8 cellular contexts compared by ENCODE assay signal in the genomic region with DNA sequence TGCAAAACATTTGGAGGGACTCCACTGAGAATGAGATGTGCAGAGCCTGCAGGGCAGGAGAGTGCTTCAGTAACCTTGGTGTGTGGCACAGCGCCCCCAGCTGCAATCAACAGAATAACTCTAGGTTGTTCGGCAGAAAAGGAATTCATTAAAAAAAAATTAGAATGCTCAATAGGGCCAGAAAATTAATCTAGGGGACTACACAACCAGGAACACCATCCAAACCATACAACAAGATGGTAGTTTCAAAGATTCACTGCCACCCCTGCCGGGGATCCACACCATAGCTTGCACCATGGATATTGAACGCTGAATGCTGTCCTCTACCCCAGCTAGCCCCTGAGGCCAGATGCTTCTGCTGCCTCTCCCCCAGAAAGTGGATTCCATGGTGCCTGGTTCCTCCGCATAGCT. TPM values are rescaled to one million over a fixed set of nuclear protein-coding genes. Genes with fewer than 3 reads are reported as not detected.
A peak's percentile ranks its signal among the peaks of the same experiment; 100 is the strongest.
DNase-seq lines count a peak whose midpoint lies in the region; ATAC-seq, FAIRE-seq and TF ChIP-seq lines count a peak whose summit lies in the region.

No MANE protein-coding gene starts in this region.

- H3K79me1 ChIP-seq in neuronal stem cell (ENCODE audit: low read depth, low read length), result no peaks in the 10 kb centered on the region

- H2BK5ac ChIP-seq in neuronal stem cell (ENCODE audit: low read length), result no peak overlapping the region

- no peak overlapping the region for H3K23ac ChIP-seq in neuronal stem cell (ENCODE audit: low read depth, low read length, poor library complexity)

- H3K4me2 ChIP-seq in A549, result no peak overlapping the region
- H3K4me2 ChIP-seq in neuronal stem cell (ENCODE audit: insufficient read depth, low read length, poor library complexity, severe bottlenecking), result no peak overlapping the region

- H3K9ac ChIP-seq in neuronal stem cell (ENCODE audit: low read depth, low read length, poor library complexity), result no peak overlapping the region

- H3K4ac ChIP-seq in neuronal stem cell (ENCODE audit: low read length), result no peak overlapping the region

- H3K4me3 ChIP-seq in A549 (no peak overlapping the region), neuronal stem cell (ENCODE audit: low read length in 2 of 2) (no peak overlapping the region)

- no peak overlapping the region for H4K8ac ChIP-seq in neuronal stem cell (ENCODE audit: low read depth, low read length)

- WGBS in A549 (ENCODE audit: missing lambda C conversion rate), result 55% methylated on average over 5 of the region's 5 CpGs
- WGBS in neuronal stem cell (ENCODE audit: extremely low coverage in 2 of 2, insufficient read length in 2 of 2, insufficient replicate concordance in 1 of 2), 2 donors, result no CpG with 5 or more reads among the region's 5 CpGs

- H3K27ac ChIP-seq in A549, result no peak overlapping the region
- no peak overlapping the region for H3K27ac ChIP-seq in neuronal stem cell (replicated peaks; ENCODE audit: low read length)

- TF ChIP-seq POLR2A in A549 (IDR thresholded peaks at IDR 0.05; ENCODE audit: low read length), result no peak

- H2AFZ ChIP-seq in neuronal stem cell (ENCODE audit: low read length), result no peak overlapping the region

- peaks cover 1% of the 10 kb centered on the region for H3K27me3 Mint-ChIP-seq in endothelial cell (ENCODE audit: unreplicated experiment)

- POLR2A ChIA-PET in A549 (lab: Yijun Ruan, JAX) (no interaction called here), GM10248 (lab: Yijun Ruan, JAX) (no interaction called here)

- no peak for FAIRE-seq in A549 (lab: Jason Lieb, UNC)

- CTCF ChIA-PET in A549 (lab: Yijun Ruan, JAX) (interaction anchor here (0.9 to 3.0 kb wide), 15 partner anchors 9 to 218 kb away, joined by 3 to 22 read pairs (median 5); no protein-coding TSS in a partner anchor), GM10248 (lab: Yijun Ruan, JAX) (interaction anchor here (0.7 to 11.7 kb wide), 19 partner anchors 12 to 499 kb away, joined by 3 to 193 read pairs (median 4); no protein-coding TSS in a partner anchor)

- H3K9me3 ChIP-seq in A549, result no peaks in the 10 kb centered on the region
- peaks cover 0 to 6% of the 10 kb centered on the region in 2 donors for H3K9me3 ChIP-seq in neuronal stem cell (replicated peaks in 1 of 2; ENCODE audit: control insufficient read depth in 2 of 2, insufficient read depth in 1 of 2, low read depth in 1 of 2, low read length in 2 of 2)

- no peak overlapping the region for H2AK5ac ChIP-seq in neuronal stem cell (ENCODE audit: low read depth, low read length)

- TF ChIP-seq RAD21 in A549 (conservative IDR thresholded peaks at IDR 0.05 in 1 of 2, IDR thresholded peaks at IDR 0.05 in 1 of 2), result peak; percentile 54 to 60

- DNase-seq in A549 (ENCODE audit: low read depth in 1 of 2, low spot score in 1 of 2) (peak; percentile 36 to 56), GM10248 (ENCODE audit: extremely low spot score) (peak; percentile 34), SHP77 treated with DMSO at 0.1 percent for 48 hours (lab: John Stamatoyannopoulos, UW) (peak; percentile 4), endothelial cell (ENCODE audit: low spot score) (peak; percentile 48), neuronal stem cell (ENCODE audit: low spot score) (no peak), NCI-H1048 (lab: John Stamatoyannopoulos, UW) (no peak), C1 segment of cervical spinal cord (lab: John Stamatoyannopoulos, UW) (no peak)

- H2BK15ac ChIP-seq in neuronal stem cell (ENCODE audit: low read length), result no peak overlapping the region

- H3K4me3 Mint-ChIP-seq in endothelial cell (ENCODE audit: unreplicated experiment), result no peak overlapping the region

- no peaks in the 10 kb centered on the region for H3K4me1 ChIP-seq in A549
- H3K4me1 ChIP-seq in neuronal stem cell (ENCODE audit: control insufficient read depth in 2 of 2, insufficient read depth in 1 of 2, low read depth in 1 of 2, low read length in 2 of 2), result peaks cover 0 to 2% of the 10 kb centered on the region in 2 donors

- H3K36me3 Mint-ChIP-seq in endothelial cell (ENCODE audit: low read depth, unreplicated experiment), result peaks cover 3% of the 10 kb centered on the region

- ATAC-seq in A549 (peak in 1 of 2 experiments; percentile 82; a peak in 3 of 6 replicates), HG03135 (IDR thresholded peaks at IDR 0.05; ENCODE audit: unreplicated experiment) (peak; percentile 42)

- TF ChIP-seq CTCF in A549 (IDR thresholded peaks at IDR 0.05) (peak; percentile 73), GM10248 (IDR thresholded peaks at IDR 0.05; ENCODE audit: control extremely low read depth, extremely low read depth, low read depth, missing control alignments) (peak; percentile 52), endothelial cell (IDR thresholded peaks at IDR 0.05; ENCODE audit: unreplicated experiment) (peak; percentile 89)

- H2BK12ac ChIP-seq in neuronal stem cell (ENCODE audit: low read length), result no peak overlapping the region

- H3K27me3 ChIP-seq in neuronal stem cell (ENCODE audit: control insufficient read depth in 3 of 3, insufficient read depth in 3 of 3, low read depth in 1 of 3, low read length in 3 of 3), result no peaks in the 10 kb centered on the region

- H3K36me3 ChIP-seq in neuronal stem cell (replicated peaks in 1 of 2; ENCODE audit: control insufficient read depth in 2 of 2, insufficient read depth in 2 of 2, low read length in 2 of 2), result peaks cover 4 to 6% of the 10 kb centered on the region in 2 donors

- H3K14ac ChIP-seq in neuronal stem cell (ENCODE audit: low read length), result no peak overlapping the region

- no peaks in the 10 kb centered on the region for H3K9me3 Mint-ChIP-seq in endothelial cell (ENCODE audit: unreplicated experiment)

- H3K27ac Mint-ChIP-seq in endothelial cell (ENCODE audit: unreplicated experiment), result no peak overlapping the region

- no peak overlapping the region for H2BK120ac ChIP-seq in neuronal stem cell (ENCODE audit: low read depth, low read length)

- TF ChIP-seq EP300 in A549 (IDR thresholded peaks at IDR 0.05), result no peak

- H3K18ac ChIP-seq in neuronal stem cell (ENCODE audit: low read length), result peak overlapping the region; percentile 16

- H3K4me1 Mint-ChIP-seq in endothelial cell (ENCODE audit: unreplicated experiment), result peaks cover 3% of the 10 kb centered on the region

- H4K91ac ChIP-seq in neuronal stem cell (ENCODE audit: low read depth, low read length, poor library complexity), result peak overlapping the region; percentile 15

TF ChIP-seq in A549, 52 proteins besides CTCF, POLR2A, EP300 and RAD21:
- TF ChIP-seq JUNB (IDR thresholded peaks at IDR 0.05) (no peak), SMC3 (IDR thresholded peaks at IDR 0.05) (peak; percentile 40; the same call in 2 of the 3 replicates)

RNA-seq across cellular contexts. Expression of gene THUMPD2, which starts 50.1 kb away (rescaled TPM):
- polyA plus RNA-seq in A549 (2011; rRNA removed), result 19.9 and 25.3 TPM in 2 replicates
- polyA plus RNA-seq in A549 (2012; cell fraction: cytosol; rRNA removed), result 6.5 and 7.7 TPM in 2 replicates
- polyA plus RNA-seq in A549 (2012; cell fraction: nucleus; rRNA removed), result 5.5 and 9.7 TPM in 2 replicates
- polyA plus RNA-seq in A549 (2017; fragmentation: RNase III; extraction: RNeasy Plus Mini Kit Qiagen cat#74134 plus additional on column Dnase treatment), result 13.8 to 15.8 TPM (median 14.8 TPM) in 3 replicates
- 9.2 and 9.8 TPM in 2 replicates for polyA minus RNA-seq in A549 (2011; rRNA and poly(A)+ RNA removed)
- total RNA-seq in endothelial cell (ENCODE audit: unreplicated experiment), result 5.0 TPM
- polyA plus RNA-seq in neuronal stem cell (2013, experiment 1 of 2), result 12.1 TPM
- polyA plus RNA-seq in neuronal stem cell (2013, experiment 2 of 2), result 13.1 TPM

Comparison
In these comparisons a context has a peak if more than half of its experiments do, and no peak if none do; other contexts are left out.
1. DNase-seq: peak in A549 (2 of 2), GM10248 (single experiment), SHP77 treated with DMSO at 0.1 percent for 48 hours (single experiment) and endothelial cell (single experiment); none in neuronal stem cell (single experiment), NCI-H1048 (single experiment) and C1 segment of cervical spinal cord (0 of 14).
2. Peak in every context shown above with its lines, with median percentiles within 50 percentile points of each other: CTCF ChIP-seq.